8 cellular contexts compared by ENCODE assay signal in genomic region chr21:38766987-38767722, GRCh38. TPM values are rescaled to one million over a fixed set of nuclear protein-coding genes. Genes with fewer than 3 reads are reported as not detected.
DNase-seq lines count a peak whose midpoint lies in the region; ATAC-seq and TF ChIP-seq lines count a peak whose summit lies in the region.

No MANE protein-coding gene starts in this region.

- intact Hi-C loops in sciatic nerve (cut with DNase I) = no loop called here

- no peaks in the 10 kb centered on the region for H3K27me3 ChIP-seq in brain microvascular endothelial cell (replicated peaks)

- POLR2A ChIA-PET in activated naive CD8-positive, alpha-beta T cell treated with anti-CD3 and anti-CD28 coated beads, Interleukin-2, amount 10 ng/mL, durations not matched to agents 7 days and 5 days (lab: Charles Lee) = interaction anchor here (1.0 to 1.2 kb wide), 3 partner anchors 12 to 416 kb away, joined by 3 to 6 read pairs (median 4); partner anchors contain the start of gene PSMG1

- peaks cover 2% of the 10 kb centered on the region for H3K9me3 Mint-ChIP-seq in activated naive CD8-positive, alpha-beta T cell treated with anti-CD3 and anti-CD28 coated beads, Interleukin-2, amount 10 ng/mL, durations not matched to agents 7 days and 5 days

- H3K27me3 Mint-ChIP-seq in activated naive CD8-positive, alpha-beta T cell treated with anti-CD3 and anti-CD28 coated beads, Interleukin-2, amount 10 ng/mL, durations not matched to agents 7 days and 5 days = no peaks in the 10 kb centered on the region

- no peak for TF ChIP-seq CTCF in brain microvascular endothelial cell (IDR thresholded peaks at IDR 0.05; ENCODE audit: low read depth, low read length, missing control alignments)

- H3K27ac Mint-ChIP-seq in activated naive CD8-positive, alpha-beta T cell treated with anti-CD3 and anti-CD28 coated beads, Interleukin-2, amount 10 ng/mL, durations not matched to agents 7 days and 5 days = peak overlapping the region; percentile 100

- peaks cover 3% of the 10 kb centered on the region for H3K36me3 Mint-ChIP-seq in activated naive CD8-positive, alpha-beta T cell treated with anti-CD3 and anti-CD28 coated beads, Interleukin-2, amount 10 ng/mL, durations not matched to agents 7 days and 5 days

- H3K27ac ChIP-seq in brain microvascular endothelial cell = no peak overlapping the region

- H3K36me3 ChIP-seq in brain microvascular endothelial cell (replicated peaks) = no peaks in the 10 kb centered on the region

- DNase-seq in SHP77 (lab: John Stamatoyannopoulos, UW) (peak; percentile 67 to 73), SHP77 treated with DMSO at 0.1 percent for 48 hours (lab: John Stamatoyannopoulos, UW) (no peak), RPMI8226 (peak; percentile 91), sciatic nerve (ENCODE audit: low spot score) (no peak), dedifferentiated amniotic fluid mesenchymal stem cell (ENCODE audit: extremely low spot score) (no peak), brain microvascular endothelial cell (no peak)
- peak; percentile 75 for DNase-seq in activated naive CD8-positive, alpha-beta T cell treated with anti-CD3 and anti-CD28 coated beads, Interleukin-2, amount 10 ng/mL, durations not matched to agents 7 days and 5 days

- H3K4me1 Mint-ChIP-seq in activated naive CD8-positive, alpha-beta T cell treated with anti-CD3 and anti-CD28 coated beads, Interleukin-2, amount 10 ng/mL, durations not matched to agents 7 days and 5 days = peaks cover 29% of the 10 kb centered on the region

- in situ Hi-C loops in brain microvascular endothelial cell (cut with HindIII; ENCODE audit: low pct_ligation_motif_present, low sequenced_read_pairs) = no loop called here

- H3K4me3 ChIP-seq in brain microvascular endothelial cell (ENCODE audit: low read depth, low read length) = no peak overlapping the region

- H3K4me3 Mint-ChIP-seq in activated naive CD8-positive, alpha-beta T cell treated with anti-CD3 and anti-CD28 coated beads, Interleukin-2, amount 10 ng/mL, durations not matched to agents 7 days and 5 days = peak overlapping the region; percentile 96

- peak; percentile 90 for ATAC-seq in HG03095 (IDR thresholded peaks at IDR 0.05; ENCODE audit: unreplicated experiment)
- peak; percentile 96 for ATAC-seq in activated naive CD8-positive, alpha-beta T cell treated with anti-CD3 and anti-CD28 coated beads, Interleukin-2, amount 10 ng/mL, durations not matched to agents 7 days and 5 days (ENCODE audit: low read depth)
- ATAC-seq in sciatic nerve = peak; percentile 45

RNA-seq across cellular contexts. Expression of gene ETS2, which starts 38.6 kb away (rescaled TPM):
- 10 to 100 TPM; 14.8 to 15.5 TPM for total RNA-seq in activated naive CD8-positive, alpha-beta T cell treated with anti-CD3 and anti-CD28 coated beads, Interleukin-2, amount 10 ng/mL, durations not matched to agents 7 days and 5 days
- 139 TPM for total RNA-seq in sciatic nerve

Comparison
In these comparisons a context has a peak if more than half of its experiments do, and no peak if none do; other contexts are left out.
1. DNase-seq: peak in SHP77 (2 of 2), RPMI8226 (single experiment) and activated naive CD8-positive, alpha-beta T cell treated with anti-CD3 and anti-CD28 coated beads, Interleukin-2, amount 10 ng/mL, durations not matched to agents 7 days and 5 days (single experiment); none in SHP77 treated with DMSO at 0.1 percent for 48 hours (single experiment), sciatic nerve (single experiment), dedifferentiated amniotic fluid mesenchymal stem cell (single experiment) and brain microvascular endothelial cell (single experiment).
2. ATAC-seq: peak in every context shown above with its lines; median percentile 96 in activated naive CD8-positive, alpha-beta T cell treated with anti-CD3 and anti-CD28 coated beads, Interleukin-2, amount 10 ng/mL, durations not matched to agents 7 days and 5 days; 90 in HG03095; 45 in sciatic nerve.